Comparison of ENCODE assay signal across 1 cellular context in the genomic region with DNA sequence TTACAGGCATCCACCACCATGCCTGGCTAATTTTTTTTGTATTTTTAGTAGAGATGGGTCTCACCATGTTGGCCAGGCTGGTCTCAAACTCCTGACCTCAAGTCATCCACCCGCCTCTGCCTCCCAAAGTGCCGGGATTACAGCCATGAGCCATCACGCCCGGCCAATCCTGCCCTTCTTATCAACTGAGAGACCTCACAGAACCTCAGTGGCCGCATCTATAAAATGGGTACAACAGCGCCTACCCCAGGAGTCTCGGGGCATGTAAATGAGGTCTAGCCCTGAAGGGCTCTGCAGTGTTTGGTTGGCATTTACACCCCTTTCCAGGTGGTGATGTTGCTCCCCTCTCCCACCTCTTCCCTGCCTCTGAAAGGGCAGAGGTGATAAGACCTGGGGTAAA.
A peak's percentile ranks its signal among the peaks of the same experiment; 100 is the strongest.
TF ChIP-seq lines count a peak whose summit lies in the region.

No MANE protein-coding gene starts in this region.

TF ChIP-seq in HepG2, 621 proteins besides CTCF, POLR2A, EP300 and RAD21:
- no peak for TF ChIP-seq RBAK (CRISPR knock-in tag; IDR thresholded peaks at IDR 0.05)
- no peak for TF ChIP-seq FIP1L1 (IDR thresholded peaks at IDR 0.05; ENCODE audit: borderline replicate concordance, insufficient read depth, low read depth, low read length)
- TF ChIP-seq MEF2D (CRISPR knock-in tag; IDR thresholded peaks at IDR 0.05) = no peak
- TF ChIP-seq, protein P1, sequence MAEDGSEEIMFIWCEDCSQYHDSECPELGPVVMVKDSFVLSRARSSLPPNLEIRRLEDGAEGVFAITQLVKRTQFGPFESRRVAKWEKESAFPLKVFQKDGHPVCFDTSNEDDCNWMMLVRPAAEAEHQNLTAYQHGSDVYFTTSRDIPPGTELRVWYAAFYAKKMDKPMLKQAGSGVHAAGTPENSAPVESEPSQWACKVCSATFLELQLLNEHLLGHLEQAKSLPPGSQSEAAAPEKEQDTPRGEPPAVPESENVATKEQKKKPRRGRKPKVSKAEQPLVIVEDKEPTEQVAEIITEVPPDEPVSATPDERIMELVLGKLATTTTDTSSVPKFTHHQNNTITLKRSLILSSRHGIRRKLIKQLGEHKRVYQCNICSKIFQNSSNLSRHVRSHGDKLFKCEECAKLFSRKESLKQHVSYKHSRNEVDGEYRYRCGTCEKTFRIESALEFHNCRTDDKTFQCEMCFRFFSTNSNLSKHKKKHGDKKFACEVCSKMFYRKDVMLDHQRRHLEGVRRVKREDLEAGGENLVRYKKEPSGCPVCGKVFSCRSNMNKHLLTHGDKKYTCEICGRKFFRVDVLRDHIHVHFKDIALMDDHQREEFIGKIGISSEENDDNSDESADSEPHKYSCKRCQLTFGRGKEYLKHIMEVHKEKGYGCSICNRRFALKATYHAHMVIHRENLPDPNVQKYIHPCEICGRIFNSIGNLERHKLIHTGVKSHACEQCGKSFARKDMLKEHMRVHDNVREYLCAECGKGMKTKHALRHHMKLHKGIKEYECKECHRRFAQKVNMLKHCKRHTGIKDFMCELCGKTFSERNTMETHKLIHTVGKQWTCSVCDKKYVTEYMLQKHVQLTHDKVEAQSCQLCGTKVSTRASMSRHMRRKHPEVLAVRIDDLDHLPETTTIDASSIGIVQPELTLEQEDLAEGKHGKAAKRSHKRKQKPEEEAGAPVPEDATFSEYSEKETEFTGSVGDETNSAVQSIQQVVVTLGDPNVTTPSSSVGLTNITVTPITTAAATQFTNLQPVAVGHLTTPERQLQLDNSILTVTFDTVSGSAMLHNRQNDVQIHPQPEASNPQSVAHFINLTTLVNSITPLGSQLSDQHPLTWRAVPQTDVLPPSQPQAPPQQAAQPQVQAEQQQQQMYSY (CRISPR knock-in tag; IDR thresholded peaks at IDR 0.05) = no peak
- peak; percentile 88 for TF ChIP-seq ZNF629 (CRISPR knock-in tag; conservative IDR thresholded peaks at IDR 0.05)
- TF ChIP-seq ZKSCAN5 (CRISPR knock-in tag; IDR thresholded peaks at IDR 0.05) = no peak
TF ChIP-seq in HepG2: peak in this region for 1.
